Comparison of ENCODE assay signal across 25 cellular contexts in genomic region chr11:1541474-1542204, GRCh38. TPM values are rescaled to one million over a fixed set of nuclear protein-coding genes. Genes with fewer than 3 reads are reported as not detected.
DNase-seq lines count a peak whose midpoint lies in the region; ATAC-seq, FAIRE-seq and TF ChIP-seq lines count a peak whose summit lies in the region.
"Had no signal": no experiment of that assay in that cellular context is flagged by ENCODE, and none has a peak within 500 bp of the region (broad histone marks: within the 10 kb centered on the region; RNA-seq: fewer than 3 reads in every experiment).

No MANE protein-coding gene starts in this region.

- H3K4ac ChIP-seq in H9 (ENCODE audit: low read depth, low read length), result no peak overlapping the region
- no peak overlapping the region for H3K4ac ChIP-seq in trophoblast cell (ENCODE audit: low read depth, low read length)

- no peaks in the 10 kb centered on the region for H4K20me1 ChIP-seq in H9 (ENCODE audit: control insufficient read depth, insufficient read depth, insufficient read length)
- peaks cover 4% of the 10 kb centered on the region for H4K20me1 ChIP-seq in GM23338 (replicated peaks; ENCODE audit: insufficient read depth)

- H3K79me2 ChIP-seq in H9 (ENCODE audit: insufficient read depth, low read length), result no peaks in the 10 kb centered on the region
- H3K79me2 ChIP-seq in trophoblast cell (ENCODE audit: control insufficient read depth, insufficient read depth, low read length, poor library complexity), result no peaks in the 10 kb centered on the region
- peaks cover 8% of the 10 kb centered on the region for H3K79me2 ChIP-seq in GM23338 (replicated peaks; ENCODE audit: insufficient read depth)

- DNase-seq in H9 (no peak), WERI-Rb-1 (peak; percentile 77), globus pallidus (ENCODE audit: low spot score) (peak; percentile 93), trophoblast cell (no peak), GM23338 (ENCODE audit: low spot score) (no peak), NCI-H2227 (lab: John Stamatoyannopoulos, UW; ENCODE audit: unreplicated experiment) (no peak), urothelium cell line (ENCODE audit: low spot score) (no peak)
- DNase-seq: activated CD4-positive, alpha-beta T cell treated with anti-CD3 and anti-CD28 coated beads for 1 hour; activated CD8-positive, alpha-beta memory T cell treated with anti-CD3 and anti-CD28 coated beads for 24 hours; activated naive CD4-positive, alpha-beta T cell treated with anti-CD3 and anti-CD28 coated beads, Interleukin-2, amount 50 U/mL, for 16 hours; CD4-positive, alpha-beta memory T cell; effector memory CD4-positive, alpha-beta T cell; foreskin melanocyte; GF-D8; HFFc6; natural killer cell; OCI-M1; stimulated activated CD4-positive, alpha-beta T cell treated with anti-CD3 and anti-CD28 coated beads, Interleukin-1b, Interleukin-23, amount 100 ng/mL, for 48 hours had no signal

- H3K56ac ChIP-seq in H9 (ENCODE audit: insufficient read length, low read depth, low read length), result no peak overlapping the region

- H3K9me3 Mint-ChIP-seq in H9, result no peaks in the 10 kb centered on the region
- H3K9me3 Mint-ChIP-seq in GM23338, result no peaks in the 10 kb centered on the region
- H3K9me3 Mint-ChIP-seq: mesothelial cell of epicardium; natural killer cell; stimulated activated memory B cell treated with anti-CD40 and anti-IgM and Interleukin-4, amounts not matched to agents 10 μg/mL and 1 μg/mL and 100 μg/mL, for 72 hours had no signal

- H3K79me1 ChIP-seq in H9 (ENCODE audit: insufficient read depth, low read depth, low read length, poor library complexity, severe bottlenecking) (no peaks in the 10 kb centered on the region), trophoblast cell (ENCODE audit: low read length) (no peaks in the 10 kb centered on the region)

- H3K36me3 Mint-ChIP-seq in H9 (ENCODE audit: insufficient read depth in 1 of 3, low read depth in 3 of 3), result no peaks in the 10 kb centered on the region
- H3K36me3 Mint-ChIP-seq in GM23338 (ENCODE audit: low read depth), result no peaks in the 10 kb centered on the region
- H3K36me3 Mint-ChIP-seq: CD4-positive, alpha-beta memory T cell; mesothelial cell of epicardium; natural killer cell; stimulated activated memory B cell treated with anti-CD40 and anti-IgM and Interleukin-4, amounts not matched to agents 10 μg/mL and 1 μg/mL and 100 μg/mL, for 72 hours had no signal

- H3K4me1 ChIP-seq in H9 (ENCODE audit: insufficient read depth, low read length), result no peaks in the 10 kb centered on the region
- H3K4me1 ChIP-seq in trophoblast cell (ENCODE audit: control insufficient read depth in 1 of 2, insufficient read depth in 2 of 2, low read length in 2 of 2), result peaks cover 0 to 4% of the 10 kb centered on the region in 2 experiments
- no peaks in the 10 kb centered on the region for H3K4me1 ChIP-seq in GM23338 (ENCODE audit: insufficient read depth)

- H4K91ac ChIP-seq in H9 (ENCODE audit: insufficient read length, low read depth, low read length) (no peak overlapping the region), trophoblast cell (ENCODE audit: low read depth, low read length) (no peak overlapping the region)

- H2BK15ac ChIP-seq in H9 (ENCODE audit: low read depth, low read length), result no peak overlapping the region

- no peak overlapping the region for H4K5ac ChIP-seq in H9 (ENCODE audit: insufficient read length, low read depth, low read length)

- H3K14ac ChIP-seq in H9 (ENCODE audit: insufficient read depth, low read length) (peak overlapping the region; percentile 9; the same call in 1 of the 2 replicates), trophoblast cell (ENCODE audit: low read length) (no peak overlapping the region)

- TF ChIP-seq CTCF in H9 (conservative IDR thresholded peaks at IDR 0.05) (no peak), WERI-Rb-1 (IDR thresholded peaks at IDR 0.05; ENCODE audit: low read depth, low read length) (no peak), GM23338 (conservative IDR thresholded peaks at IDR 0.05; ENCODE audit: low read depth in 2 of 2) (no peak)

- no peak overlapping the region for H3T11ph ChIP-seq in H9 (ENCODE audit: low read length)

- no peak overlapping the region for H3K23ac ChIP-seq in H9 (ENCODE audit: insufficient read length, low read depth, low read length)
- no peak overlapping the region for H3K23ac ChIP-seq in trophoblast cell (ENCODE audit: low read length)

- ATAC-seq in GM23338 (no peak), HG03565 (IDR thresholded peaks at IDR 0.05; ENCODE audit: unreplicated experiment) (no peak)
- ATAC-seq: esophagus mucosa; natural killer cell; stimulated activated memory B cell treated with anti-CD40 and anti-IgM and Interleukin-4, amounts not matched to agents 10 μg/mL and 1 μg/mL and 100 μg/mL, for 72 hours had no signal

- no peak overlapping the region for H3K18ac ChIP-seq in H9 (ENCODE audit: insufficient read length, low read depth, low read length)
- H3K18ac ChIP-seq in trophoblast cell (ENCODE audit: low read length), result no peak overlapping the region

- H2AFZ ChIP-seq in H9 (ENCODE audit: low read length), result no peak overlapping the region
- H2AFZ ChIP-seq in trophoblast cell (ENCODE audit: insufficient read depth, low read length, poor library complexity), result no peak overlapping the region
- H2AFZ ChIP-seq in GM23338, result no peak overlapping the region

- H3K36me3 ChIP-seq in WERI-Rb-1 (no peaks in the 10 kb centered on the region), trophoblast cell (ENCODE audit: control insufficient read depth in 1 of 2, insufficient read depth in 2 of 2, low read length in 2 of 2) (no peaks in the 10 kb centered on the region), GM23338 (ENCODE audit: insufficient read depth) (no peaks in the 10 kb centered on the region)

- H3K27ac ChIP-seq in H9 (ENCODE audit: insufficient read length, low read depth, low read length) (no peak overlapping the region), WERI-Rb-1 (no peak overlapping the region; the same call in 1 of the 2 replicates), trophoblast cell (ENCODE audit: low read depth, low read length) (no peak overlapping the region), GM23338 (ENCODE audit: low read depth) (no peak overlapping the region)

- H3K27me3 ChIP-seq in H9 (ENCODE audit: insufficient read depth, low read length), result peaks cover 2% of the 10 kb centered on the region; the same call in 1 of the 2 replicates
- H3K27me3 ChIP-seq in WERI-Rb-1 (ENCODE audit: insufficient read depth, low read depth, severe bottlenecking), result peaks cover 6% of the 10 kb centered on the region
- peaks cover 21% of the 10 kb centered on the region for H3K27me3 ChIP-seq in trophoblast cell (ENCODE audit: insufficient read depth, low read length)
- peaks cover 36% of the 10 kb centered on the region for H3K27me3 ChIP-seq in GM23338 (ENCODE audit: insufficient read depth)

- H3K4me3 ChIP-seq in WERI-Rb-1 (ENCODE audit: low read depth, low read length) (no peak overlapping the region), trophoblast cell (ENCODE audit: low read depth, low read length) (peak overlapping the region; percentile 18), GM23338 (no peak overlapping the region)

- H2BK5ac ChIP-seq in H9 (ENCODE audit: insufficient read length, low read length), result no peak overlapping the region
- H2BK5ac ChIP-seq in trophoblast cell (ENCODE audit: low read depth, low read length, poor library complexity), result no peak overlapping the region

- H2AK5ac ChIP-seq in H9 (ENCODE audit: insufficient read length, low read length) (no peak overlapping the region), trophoblast cell (ENCODE audit: low read length) (no peak overlapping the region)

- H3K27ac Mint-ChIP-seq in H9, result no peak overlapping the region
- no peak overlapping the region; the same call in 1 of the 2 replicates for H3K27ac Mint-ChIP-seq in GM23338
- H3K27ac Mint-ChIP-seq: CD4-positive, alpha-beta memory T cell; HFFc6; mesothelial cell of epicardium; natural killer cell; stimulated activated memory B cell treated with anti-CD40 and anti-IgM and Interleukin-4, amounts not matched to agents 10 μg/mL and 1 μg/mL and 100 μg/mL, for 72 hours had no signal

- no peak for FAIRE-seq in urothelium cell line (lab: Jason Lieb, UNC)

- H3K4me1 Mint-ChIP-seq in H9, result peaks cover 6 to 14% of the 10 kb centered on the region in 2 experiments; a peak in 3 of 4 replicates
- H3K4me1 Mint-ChIP-seq in GM23338, result peaks cover 5% of the 10 kb centered on the region; the same call in 2 of the 3 replicates
- H3K4me1 Mint-ChIP-seq: mesothelial cell of epicardium had no signal

- H3K9ac ChIP-seq in H9 (ENCODE audit: extremely low read depth, insufficient read length, low read length), result no peak overlapping the region
- H3K9ac ChIP-seq in trophoblast cell (ENCODE audit: low read length), result no peak overlapping the region

- no peaks in the 10 kb centered on the region for H3F3A ChIP-seq in GM23338 (replicated peaks; ENCODE audit: low read depth)

- H3K4me2 ChIP-seq in H9 (ENCODE audit: insufficient read depth, insufficient read length, low read length) (no peak overlapping the region), trophoblast cell (ENCODE audit: low read length) (no peak overlapping the region), GM23338 (no peak overlapping the region)

- no peaks in the 10 kb centered on the region for H3K9me2 ChIP-seq in GM23338 (ENCODE audit: insufficient read depth)

- no CpG with 5 or more reads among the region's 22 CpGs for WGBS in H9 (ENCODE audit: extremely low coverage, insufficient read length, low lambda C conversion rate)
- no CpG with 5 or more reads among the region's 22 CpGs for WGBS in trophoblast cell (ENCODE audit: extremely low coverage, insufficient coverage, insufficient read length)

- H2BK12ac ChIP-seq in H9 (ENCODE audit: insufficient read length, low read depth, low read length) (no peak overlapping the region), trophoblast cell (ENCODE audit: low read length) (no peak overlapping the region)

- H2BK20ac ChIP-seq in H9 (ENCODE audit: low read depth, low read length, poor library complexity, severe bottlenecking), result no peak overlapping the region

- peaks cover 6% of the 10 kb centered on the region for H3K23me2 ChIP-seq in H9 (ENCODE audit: insufficient read length, low read depth, low read length, poor library complexity, severe bottlenecking)

- H2BK120ac ChIP-seq in H9 (ENCODE audit: low read depth, low read length, poor library complexity, severe bottlenecking), result no peak overlapping the region
- H2BK120ac ChIP-seq in trophoblast cell (ENCODE audit: insufficient read depth, low read length, poor library complexity), result no peak overlapping the region

- H3K9me3 ChIP-seq in H9 (ENCODE audit: control insufficient read depth, low read depth, low read length) (no peaks in the 10 kb centered on the region), WERI-Rb-1 (ENCODE audit: severe bottlenecking) (no peaks in the 10 kb centered on the region), trophoblast cell (ENCODE audit: insufficient read depth, low read depth, low read length) (peaks cover 3% of the 10 kb centered on the region)

- H4K8ac ChIP-seq in H9 (replicated peaks; ENCODE audit: insufficient read length, low read depth, low read length) (no peak overlapping the region), trophoblast cell (ENCODE audit: low read depth, low read length) (no peak overlapping the region)

- peaks cover 78% of the 10 kb centered on the region for H3K27me3 Mint-ChIP-seq in H9 (ENCODE audit: low read depth)
- H3K27me3 Mint-ChIP-seq in GM23338 (ENCODE audit: insufficient read depth, low read depth, poor library complexity), result peaks cover 30% of the 10 kb centered on the region

- H3K4me3 Mint-ChIP-seq in H9, result no peak overlapping the region
- H3K4me3 Mint-ChIP-seq in GM23338, result no peak overlapping the region
- H3K4me3 Mint-ChIP-seq: HFFc6; mesothelial cell of epicardium; natural killer cell; stimulated activated memory B cell treated with anti-CD40 and anti-IgM and Interleukin-4, amounts not matched to agents 10 μg/mL and 1 μg/mL and 100 μg/mL, for 72 hours had no signal

- H4K12ac ChIP-seq in trophoblast cell (ENCODE audit: low read depth, low read length), result no peak overlapping the region

RNA-seq across cellular contexts. Expression of gene DUSP8, which starts 30.4 kb away (rescaled TPM):
- total RNA-seq in H9 (2021), result 3.2 and 4.4 TPM in 2 replicates
- 29.7 and 31.2 TPM in 2 replicates for polyA plus RNA-seq in trophoblast cell (2013)
- 1.1 and 3.3 TPM in 2 replicates for total RNA-seq in GM23338 (2014; rRNA removed; shearing (Covaris generic))
- polyA plus RNA-seq in GM23338 (2016; fragmentation: Nextera tagmentation; extraction: Ambion mirVana), result 1.1 TPM in 2 replicates

RNA-seq across cellular contexts. Expression of gene KRTAP5-1, which starts 43.4 kb away (rescaled TPM):
- total RNA-seq in H9 (2021), result not detected in 2 replicates
- polyA plus RNA-seq in trophoblast cell (2013), result not detected in 2 replicates
- not detected in 2 replicates for total RNA-seq in GM23338 (2014; rRNA removed; shearing (Covaris generic))
- polyA plus RNA-seq in GM23338 (2016; fragmentation: Nextera tagmentation; extraction: Ambion mirVana), result not detected in 2 replicates
- total RNA-seq: CD4-positive, alpha-beta memory T cell; esophagus mucosa; HFFc6; mesothelial cell of epicardium; natural killer cell; posterior vena cava; skeletal muscle tissue had no signal
- polyA plus RNA-seq: thymus had no signal

RNA-seq across cellular contexts. Expression of gene MOB2, which starts 55.1 kb away (rescaled TPM):
- total RNA-seq in H9 (2021), result 22.7 and 24.2 TPM in 2 replicates
- polyA plus RNA-seq in trophoblast cell (2013), result 17.4 and 19.5 TPM in 2 replicates
- 19.7 and 24.9 TPM in 2 replicates for total RNA-seq in GM23338 (2014; rRNA removed; shearing (Covaris generic))
- 7.7 and 10.1 TPM in 2 replicates for polyA plus RNA-seq in GM23338 (2016; fragmentation: Nextera tagmentation; extraction: Ambion mirVana)

RNA-seq across cellular contexts. Expression of gene KRTAP5-2, which starts 56.5 kb away (rescaled TPM):
- not detected in 2 replicates for total RNA-seq in H9 (2021)
- polyA plus RNA-seq in trophoblast cell (2013), result not detected in 2 replicates
- total RNA-seq in GM23338 (2014; rRNA removed; shearing (Covaris generic)), result not detected in 2 replicates
- not detected in 2 replicates for polyA plus RNA-seq in GM23338 (2016; fragmentation: Nextera tagmentation; extraction: Ambion mirVana)
- total RNA-seq: CD4-positive, alpha-beta memory T cell; esophagus mucosa; HFFc6; mesothelial cell of epicardium; natural killer cell; posterior vena cava; skeletal muscle tissue had no signal
- polyA plus RNA-seq: CD4-positive, alpha-beta memory T cell had no signal

Comparison
In these comparisons a context has a peak if more than half of its experiments do, and no peak if none do; other contexts are left out.
1. DNase-seq: peak in WERI-Rb-1 (single experiment) and globus pallidus (single experiment); none in H9 (single experiment), trophoblast cell (0 of 2), GM23338 (single experiment), NCI-H2227 (single experiment) and urothelium cell line (single experiment).